Comparison of ENCODE assay signal across 19 cellular contexts in the genomic region with DNA sequence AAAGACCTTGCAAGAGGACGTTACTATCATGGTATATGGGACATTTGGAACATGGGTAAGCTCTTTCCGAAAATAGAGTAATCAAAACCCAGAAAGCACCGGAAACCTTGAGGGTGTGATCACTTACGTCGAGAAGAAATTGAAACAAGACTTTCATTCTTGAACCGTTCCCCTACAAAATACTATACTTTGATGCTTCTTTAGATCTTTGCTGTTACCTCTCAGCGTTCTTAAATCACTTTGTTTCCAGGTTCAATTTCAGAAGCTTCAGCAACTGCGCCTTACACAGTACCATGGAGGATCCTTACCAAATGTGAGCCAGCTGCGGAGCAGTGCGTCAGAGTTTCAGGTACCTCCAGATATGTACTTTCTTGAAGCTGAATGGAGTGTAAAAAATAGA. TPM values are rescaled to one million over a fixed set of nuclear protein-coding genes. Genes with fewer than 3 reads are reported as not detected.
DNase-seq lines count a peak whose midpoint lies in the region; ATAC-seq, FAIRE-seq and TF ChIP-seq lines count a peak whose summit lies in the region.
"Had no signal": no experiment of that assay in that cellular context is flagged by ENCODE, and none has a peak within 500 bp of the region (broad histone marks: within the 10 kb centered on the region; RNA-seq: fewer than 3 reads in every experiment).

No MANE protein-coding gene starts in this region.

- H3K4me1 ChIP-seq in rectal smooth muscle tissue (ENCODE audit: control insufficient read depth, insufficient read depth, low read length) (peaks cover 14% of the 10 kb centered on the region), pancreas (no peaks in the 10 kb centered on the region)

- peak overlapping the region; percentile 97 for H3K27ac Mint-ChIP-seq in CD4-positive, alpha-beta T cell
- H3K27ac Mint-ChIP-seq in activated naive CD4-positive, alpha-beta T cell treated with anti-CD3 and anti-CD28 coated beads, Interleukin-2, amount 50 U/mL, for 24 hours: peak overlapping the region; percentile 84

- H3K36me3 ChIP-seq in rectal smooth muscle tissue (ENCODE audit: control insufficient read depth, insufficient read depth, low read length): no peaks in the 10 kb centered on the region
- H3K36me3 ChIP-seq in pancreas: no peaks in the 10 kb centered on the region
- H3K36me3 ChIP-seq: ovary had no signal

- no peaks in the 10 kb centered on the region for H3K9me3 Mint-ChIP-seq in CD4-positive, alpha-beta T cell
- H3K9me3 Mint-ChIP-seq in activated naive CD4-positive, alpha-beta T cell treated with anti-CD3 and anti-CD28 coated beads, Interleukin-2, amount 50 U/mL, for 24 hours: no peaks in the 10 kb centered on the region

- no peak overlapping the region for H3K4me3 ChIP-seq in rectal smooth muscle tissue (ENCODE audit: low read length)
- no peak overlapping the region for H3K4me3 ChIP-seq in pancreas
- H3K4me3 ChIP-seq: body of pancreas, hepatocyte, ovary, smooth muscle cell had no signal

- H3K9me3 ChIP-seq in CD4-positive, alpha-beta T cell (ENCODE audit: control insufficient read depth, low read length): no peaks in the 10 kb centered on the region
- H3K9me3 ChIP-seq in pancreas: no peaks in the 10 kb centered on the region
- H3K9me3 ChIP-seq: body of pancreas, ovary had no signal

- H3K4me1 Mint-ChIP-seq in CD4-positive, alpha-beta T cell (ENCODE audit: low read depth): peaks cover 80% of the 10 kb centered on the region
- peaks cover 89% of the 10 kb centered on the region for H3K4me1 Mint-ChIP-seq in activated naive CD4-positive, alpha-beta T cell treated with anti-CD3 and anti-CD28 coated beads, Interleukin-2, amount 50 U/mL, for 24 hours

- POLR2A ChIA-PET in CD4-positive, alpha-beta T cell (lab: Charles Lee): interaction anchor here (0.6 to 3.0 kb wide), 28 partner anchors 9 to 1310 kb away, joined by 3 to 67 read pairs (median 5); a partner anchor contains a TSS

- H3K4me3 Mint-ChIP-seq in CD4-positive, alpha-beta T cell: peak overlapping the region; percentile 89
- peak overlapping the region; percentile 82 for H3K4me3 Mint-ChIP-seq in activated naive CD4-positive, alpha-beta T cell treated with anti-CD3 and anti-CD28 coated beads, Interleukin-2, amount 50 U/mL, for 24 hours

- CTCF ChIA-PET in CD4-positive, alpha-beta T cell (lab: Charles Lee): interaction anchor here (1.8 to 2.6 kb wide), 3 partner anchors 9 to 80 kb away, joined by 6 to 14 read pairs (median 6); a partner anchor contains a TSS

- intact Hi-C loops in CD4-positive, alpha-beta T cell (cut with DNase I, micrococcal nuclease): loop anchor here in 1 of 2 experiments (2.0 to 5.0 kb wide), 2 partner anchors 33 to 55 kb away; no protein-coding TSS in a partner anchor
- intact Hi-C loops in pancreas (cut with DNase I): no loop called here

- 89 to 96% methylated on average over 10 of the region's 10 CpGs for WGBS in pancreas, 2 donors

- H3K27me3 ChIP-seq in CD4-positive, alpha-beta T cell (ENCODE audit: control insufficient read depth, insufficient read depth, low read length): no peaks in the 10 kb centered on the region
- H3K27me3 ChIP-seq in rectal smooth muscle tissue (ENCODE audit: control insufficient read depth, insufficient read depth, low read length): no peaks in the 10 kb centered on the region
- H3K27me3 ChIP-seq in pancreas: no peaks in the 10 kb centered on the region
- H3K27me3 ChIP-seq: body of pancreas, hepatocyte, ovary had no signal

- FAIRE-seq in pancreas (lab: Jason Lieb, UNC): no peak

- no peaks in the 10 kb centered on the region for H3K27me3 Mint-ChIP-seq in CD4-positive, alpha-beta T cell
- no peaks in the 10 kb centered on the region for H3K27me3 Mint-ChIP-seq in activated naive CD4-positive, alpha-beta T cell treated with anti-CD3 and anti-CD28 coated beads, Interleukin-2, amount 50 U/mL, for 24 hours

- H3K9ac ChIP-seq in rectal smooth muscle tissue (ENCODE audit: low read length): no peak overlapping the region

- peak; percentile 87 for ATAC-seq in CD4-positive, alpha-beta T cell (ENCODE audit: poor library complexity)
- ATAC-seq in pancreas: no peak
- no peak for ATAC-seq in HG03565 (IDR thresholded peaks at IDR 0.05; ENCODE audit: unreplicated experiment)
- ATAC-seq: body of pancreas, Panc1 had no signal

- peak overlapping the region; percentile 49 for H3K27ac ChIP-seq in CD4-positive, alpha-beta T cell (ENCODE audit: low read depth, low read length)
- H3K27ac ChIP-seq in rectal smooth muscle tissue (ENCODE audit: low read depth, low read length) (peak overlapping the region; percentile 30), pancreas (no peak overlapping the region)
- H3K27ac ChIP-seq: body of pancreas, hepatocyte, ovary, VCaP had no signal

- peaks cover 49% of the 10 kb centered on the region for H3K36me3 Mint-ChIP-seq in CD4-positive, alpha-beta T cell (ENCODE audit: low read depth)
- H3K36me3 Mint-ChIP-seq in activated naive CD4-positive, alpha-beta T cell treated with anti-CD3 and anti-CD28 coated beads, Interleukin-2, amount 50 U/mL, for 24 hours: peaks cover 10% of the 10 kb centered on the region

- no peak for TF ChIP-seq CTCF in CD4-positive, alpha-beta T cell (IDR thresholded peaks at IDR 0.05)
- TF ChIP-seq CTCF in pancreas (IDR thresholded peaks at IDR 0.05): no peak

- DNase-seq in CD4-positive, alpha-beta T cell: peak in 5 of 10 experiments; percentile 13 to 47 (median 23)
- peak; percentile 13 to 25 for DNase-seq in activated CD4-positive, alpha-beta T cell treated with anti-CD3 and anti-CD28 coated beads for 4 hours
- DNase-seq in NCI-H1930 (lab: John Stamatoyannopoulos, UW) (no peak), pancreas (no peak), HuH-7.5 (ENCODE audit: low spot score) (no peak)
- DNase-seq: body of pancreas, GF-D8, kidney glomerular epithelial cell, NCI-H1694, NCI-H524, ovary, trophoblast cell had no signal

RNA-seq across cellular contexts. Expression of a gene that starts 10.1 kb away (rescaled TPM):
- total RNA-seq in CD4-positive, alpha-beta T cell: 10 to 100 TPM; 90.7 to 92.4 TPM
- total RNA-seq in pancreas: 10 to 100 TPM; 10.0 to 17.6 (median 11.9) TPM
- polyA plus RNA-seq in pancreas: 10 to 100 TPM in 1 of 2 donors, 1 to 10 TPM in 1; 7.1 to 11.1 TPM

Comparison
In these comparisons a context has a peak if more than half of its experiments do, and no peak if none do; other contexts are left out.
1. DNase-seq: peak in activated CD4-positive, alpha-beta T cell treated with anti-CD3 and anti-CD28 coated beads for 4 hours (2 of 2); none in NCI-H1930 (0 of 2), pancreas (0 of 6) and HuH-7.5 (single experiment).
2. H3K27ac ChIP-seq: peak in CD4-positive, alpha-beta T cell (single experiment) and rectal smooth muscle tissue (single experiment); none in pancreas (0 of 4).
3. RNA of a gene that starts 10.1 kb away (total RNA-seq): 90.7 to 92.4 TPM in CD4-positive, alpha-beta T cell; 10.0 to 17.6 TPM in pancreas; every median in the first group is over 4 times any median in the second.